In genomic region chr5:63351164-63351563, GRCh38 we compare ENCODE assay signal across 33 cellular contexts.
"Had no signal": no experiment of that assay in that cellular context is flagged by ENCODE, and none has a peak within 500 bp of the region (broad histone marks: within the 10 kb centered on the region; RNA-seq: fewer than 3 reads in every experiment).

No MANE protein-coding gene starts in this region.

- H3K4me1 Mint-ChIP-seq: activated B cell treated with CpG ODN at 0.5 μM for 24 hours; activated CD4-positive, alpha-beta memory T cell treated with anti-CD3 and anti-CD28 coated beads, Interleukin-2, amount 10 ng/mL, durations not matched to agents 7 days and 5 days; activated CD4-positive, alpha-beta T cell treated with anti-CD3 and anti-CD28 coated beads, Interleukin-2, amount 10 ng/mL, durations not matched to agents 24 days and 14 days; activated CD8-positive, alpha-beta memory T cell treated with anti-CD3 and anti-CD28 coated beads, Interleukin-2, amount 10 ng/mL, durations not matched to agents 7 days and 5 days; activated naive CD4-positive, alpha-beta T cell treated with anti-CD3 and anti-CD28 coated beads, Interleukin-2, amount 10 ng/mL, durations not matched to agents 7 days and 5 days; activated naive CD4-positive, alpha-beta T cell treated with anti-CD3 and anti-CD28 coated beads, Interleukin-2, amount 50 U/mL, for 24 hours; activated naive CD8-positive, alpha-beta T cell treated with anti-CD3 and anti-CD28 coated beads, Interleukin-2, amount 10 ng/mL, durations not matched to agents 7 days and 5 days; activated naive CD8-positive, alpha-beta T cell treated with anti-CD3 and anti-CD28 coated beads, Interleukin-2, amount 50 U/mL, for 24 hours; central memory CD8-positive, alpha-beta T cell; T-cell; T-helper 17 cell had no signal

- H3K27me3 Mint-ChIP-seq: activated B cell treated with CpG ODN at 0.5 μM for 24 hours; activated CD4-positive, alpha-beta memory T cell treated with anti-CD3 and anti-CD28 coated beads, Interleukin-2, amount 10 ng/mL, durations not matched to agents 7 days and 5 days; activated CD4-positive, alpha-beta T cell treated with anti-CD3 and anti-CD28 coated beads, Interleukin-2, amount 10 ng/mL, durations not matched to agents 24 days and 14 days; activated CD8-positive, alpha-beta memory T cell treated with anti-CD3 and anti-CD28 coated beads, Interleukin-2, amount 10 ng/mL, durations not matched to agents 7 days and 5 days; activated naive CD4-positive, alpha-beta T cell treated with anti-CD3 and anti-CD28 coated beads, Interleukin-2, amount 10 ng/mL, durations not matched to agents 7 days and 5 days; activated naive CD4-positive, alpha-beta T cell treated with anti-CD3 and anti-CD28 coated beads, Interleukin-2, amount 50 U/mL, for 24 hours; activated naive CD8-positive, alpha-beta T cell; activated naive CD8-positive, alpha-beta T cell treated with anti-CD3 and anti-CD28 coated beads, Interleukin-2, amount 10 ng/mL, durations not matched to agents 7 days and 5 days; activated naive CD8-positive, alpha-beta T cell treated with anti-CD3 and anti-CD28 coated beads, Interleukin-2, amount 50 U/mL, for 24 hours; activated T-cell treated with anti-CD3 and anti-CD28 coated beads, Interleukin-2, amount 50 U/mL, for 24 hours; central memory CD8-positive, alpha-beta T cell; T-cell; T-helper 17 cell had no signal

- DNase-seq: activated B cell treated with CpG ODN at 0.5 μM for 24 hours; activated CD4-positive, alpha-beta memory T cell treated with anti-CD3 and anti-CD28 coated beads, Interleukin-2, amount 10 ng/mL, durations not matched to agents 7 days and 5 days; activated CD4-positive, alpha-beta T cell treated with anti-CD3 and anti-CD28 coated beads for 4 hours; activated CD4-positive, alpha-beta T cell treated with anti-CD3 and anti-CD28 coated beads, Interleukin-2, amount 10 ng/mL, durations not matched to agents 24 days and 14 days; activated CD4-positive, alpha-beta T cell treated with anti-CD3 and anti-CD28 coated beads, Interleukin-2, amount 50 U/mL, for 48 hours; activated CD4-positive, CD25-positive, alpha-beta regulatory T cell treated with anti-CD3 and anti-CD28 coated beads, Interleukin-2, amount 50 U/mL, for 72 hours; activated CD8-positive, alpha-beta memory T cell treated with anti-CD3 and anti-CD28 coated beads for 24 hours; activated CD8-positive, alpha-beta memory T cell treated with anti-CD3 and anti-CD28 coated beads, Interleukin-2, amount 10 ng/mL, durations not matched to agents 7 days and 5 days; activated CD8-positive, alpha-beta memory T cell treated with anti-CD3 and anti-CD28 coated beads, Interleukin-2, amount 50 U/mL, for 48 hours; activated CD8-positive, alpha-beta T cell treated with anti-CD3 and anti-CD28 coated beads, Interleukin-2, amount 10 ng/mL, durations not matched to agents 7 days and 5 days; activated effector memory CD4-positive, alpha-beta T cell treated with Interleukin-2 at 50 U/mL for 16 hours; activated gamma-delta T cell; activated naive CD4-positive, alpha-beta T cell treated with anti-CD3 and anti-CD28 coated beads, Interleukin-2, amount 10 ng/mL, durations not matched to agents 7 days and 5 days; activated naive CD4-positive, alpha-beta T cell treated with Interleukin-2 at 50 U/mL for 16 hours; activated naive CD8-positive, alpha-beta T cell treated with anti-CD3 and anti-CD28 coated beads, Interleukin-2, amount 10 ng/mL, durations not matched to agents 7 days and 5 days; activated naive CD8-positive, alpha-beta T cell treated with anti-CD3 and anti-CD28 coated beads, Interleukin-2, amount 50 U/mL, for 24 hours; activated T-cell treated with anti-CD3 and anti-CD28 coated beads, Interleukin-2, amount 50 U/mL, for 24 hours; activated T-cell treated with anti-CD3 and anti-CD28 coated beads, Interleukin-2, amount 50 U/mL, for 48 hours; amygdala; anterior cingulate cortex; brain microvascular endothelial cell; caudate nucleus; cerebellar nuclear complex; T-cell; T-helper 17 cell; T1000 had no signal

- H3K4me3 ChIP-seq: ascending aorta, breast epithelium, cardiac muscle cell had no signal

- H3K4me3 Mint-ChIP-seq: activated B cell treated with CpG ODN at 0.5 μM for 24 hours; activated CD4-positive, alpha-beta memory T cell treated with anti-CD3 and anti-CD28 coated beads, Interleukin-2, amount 10 ng/mL, durations not matched to agents 7 days and 5 days; activated CD4-positive, alpha-beta T cell treated with anti-CD3 and anti-CD28 coated beads, Interleukin-2, amount 10 ng/mL, durations not matched to agents 24 days and 14 days; activated CD8-positive, alpha-beta memory T cell treated with anti-CD3 and anti-CD28 coated beads, Interleukin-2, amount 10 ng/mL, durations not matched to agents 7 days and 5 days; activated CD8-positive, alpha-beta T cell treated with anti-CD3 and anti-CD28 coated beads, Interleukin-2, amount 10 ng/mL, durations not matched to agents 7 days and 5 days; activated naive CD4-positive, alpha-beta T cell treated with anti-CD3 and anti-CD28 coated beads, Interleukin-2, amount 10 ng/mL, durations not matched to agents 7 days and 5 days; activated naive CD4-positive, alpha-beta T cell treated with anti-CD3 and anti-CD28 coated beads, Interleukin-2, amount 50 U/mL, for 24 hours; activated naive CD8-positive, alpha-beta T cell; activated naive CD8-positive, alpha-beta T cell treated with anti-CD3 and anti-CD28 coated beads, Interleukin-2, amount 10 ng/mL, durations not matched to agents 7 days and 5 days; activated naive CD8-positive, alpha-beta T cell treated with anti-CD3 and anti-CD28 coated beads, Interleukin-2, amount 50 U/mL, for 24 hours; activated T-cell treated with anti-CD3 and anti-CD28 coated beads, Interleukin-2, amount 50 U/mL, for 24 hours; central memory CD8-positive, alpha-beta T cell; T-cell; T-helper 17 cell had no signal

- H3K36me3 Mint-ChIP-seq: activated CD8-positive, alpha-beta memory T cell treated with anti-CD3 and anti-CD28 coated beads, Interleukin-2, amount 10 ng/mL, durations not matched to agents 7 days and 5 days; activated naive CD4-positive, alpha-beta T cell treated with anti-CD3 and anti-CD28 coated beads, Interleukin-2, amount 10 ng/mL, durations not matched to agents 7 days and 5 days; activated naive CD4-positive, alpha-beta T cell treated with anti-CD3 and anti-CD28 coated beads, Interleukin-2, amount 50 U/mL, for 24 hours; activated naive CD8-positive, alpha-beta T cell; activated naive CD8-positive, alpha-beta T cell treated with anti-CD3 and anti-CD28 coated beads, Interleukin-2, amount 10 ng/mL, durations not matched to agents 7 days and 5 days; T-cell had no signal

- H3K9me3 Mint-ChIP-seq: activated CD4-positive, alpha-beta T cell treated with anti-CD3 and anti-CD28 coated beads, Interleukin-2, amount 10 ng/mL, durations not matched to agents 24 days and 14 days had no signal

- H3K27ac Mint-ChIP-seq: activated B cell treated with CpG ODN at 0.5 μM for 24 hours; activated CD4-positive, alpha-beta memory T cell treated with anti-CD3 and anti-CD28 coated beads, Interleukin-2, amount 10 ng/mL, durations not matched to agents 7 days and 5 days; activated CD4-positive, alpha-beta T cell treated with anti-CD3 and anti-CD28 coated beads, Interleukin-2, amount 10 ng/mL, durations not matched to agents 24 days and 14 days; activated CD8-positive, alpha-beta memory T cell treated with anti-CD3 and anti-CD28 coated beads, Interleukin-2, amount 10 ng/mL, durations not matched to agents 7 days and 5 days; activated CD8-positive, alpha-beta T cell treated with anti-CD3 and anti-CD28 coated beads, Interleukin-2, amount 10 ng/mL, durations not matched to agents 7 days and 5 days; activated naive CD4-positive, alpha-beta T cell treated with anti-CD3 and anti-CD28 coated beads, Interleukin-2, amount 10 ng/mL, durations not matched to agents 7 days and 5 days; activated naive CD4-positive, alpha-beta T cell treated with anti-CD3 and anti-CD28 coated beads, Interleukin-2, amount 50 U/mL, for 24 hours; activated naive CD8-positive, alpha-beta T cell; activated naive CD8-positive, alpha-beta T cell treated with anti-CD3 and anti-CD28 coated beads, Interleukin-2, amount 10 ng/mL, durations not matched to agents 7 days and 5 days; activated naive CD8-positive, alpha-beta T cell treated with anti-CD3 and anti-CD28 coated beads, Interleukin-2, amount 50 U/mL, for 24 hours; activated T-cell treated with anti-CD3 and anti-CD28 coated beads, Interleukin-2, amount 50 U/mL, for 24 hours; activated T-helper 2 cell treated with anti-CD3 and anti-CD28 coated beads, Interferon-gamma antibody, Interleukin-2, Interleukin-4, amounts not matched to agents 10 μg/mL and 5 μg/mL and 100 μg/mL, durations not matched to agents 14 hours and 24 hours and 36 hours; T-cell; T-helper 17 cell had no signal
